In the genomic region with DNA sequence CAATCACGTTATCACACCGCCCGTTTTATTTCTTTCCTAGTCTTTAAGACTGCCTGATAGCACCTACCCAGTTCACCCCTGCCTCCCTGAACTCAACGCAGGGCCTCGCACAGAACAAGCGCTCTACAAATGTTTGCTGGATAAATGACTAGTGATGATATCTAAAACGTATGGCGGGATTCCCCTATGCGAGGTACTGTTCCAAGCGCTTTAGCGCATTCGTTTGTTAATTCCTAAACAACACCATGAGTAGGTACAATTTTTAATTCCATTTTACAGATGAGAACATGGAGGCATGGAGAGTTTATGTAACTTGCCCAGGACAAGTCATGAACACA, we compare ENCODE assay signal across 19 cellular contexts. TPM values are rescaled to one million over a fixed set of nuclear protein-coding genes. Genes with fewer than 3 reads are reported as not detected.
DNase-seq lines count a peak whose midpoint lies in the region; ATAC-seq, FAIRE-seq and TF ChIP-seq lines count a peak whose summit lies in the region.
"Had no signal": no experiment of that assay in that cellular context is flagged by ENCODE, and none has a peak within 500 bp of the region (broad histone marks: within the 10 kb centered on the region; RNA-seq: fewer than 3 reads in every experiment).

No MANE protein-coding gene starts in this region.

- CTCF ChIA-PET in activated naive CD4-positive, alpha-beta T cell treated with anti-CD3 and anti-CD28 coated beads for 36 hours (lab: Charles Lee): no interaction called here
- CTCF ChIA-PET in activated CD8-positive, alpha-beta T cell treated with anti-CD3 and anti-CD28 coated beads, Interleukin-2, amount 10 ng/mL, durations not matched to agents 7 days and 5 days (lab: Charles Lee): no interaction called here

- TF ChIP-seq CTCF in keratinocyte (optimal IDR thresholded peaks at IDR 0.05 in 1 of 3, IDR thresholded peaks at IDR 0.05 in 1 of 3, conservative IDR thresholded peaks at IDR 0.05 in 1 of 3; ENCODE audit: extremely low read depth in 1 of 3, insufficient read depth in 2 of 3, low read length in 3 of 3): no peak

- no peak for FAIRE-seq in keratinocyte (lab: Jason Lieb, UNC)
- FAIRE-seq: frontal cortex, HTR-8/SVneo had no signal

- no peak overlapping the region for H3K27ac ChIP-seq in keratinocyte (ENCODE audit: control insufficient read depth, insufficient read depth, low read length)
- H3K27ac ChIP-seq: ascending aorta had no signal

- H3K4me1 ChIP-seq in keratinocyte (ENCODE audit: control insufficient read depth, extremely low read depth, insufficient read depth, low read length): no peaks in the 10 kb centered on the region

- peak overlapping the region; percentile 0 for H3K4me2 ChIP-seq in keratinocyte (ENCODE audit: control insufficient read depth, extremely low read depth, insufficient read depth, low read depth, low read length)

- H3K4me3 ChIP-seq in keratinocyte (ENCODE audit: control insufficient read depth in 2 of 3, extremely low read depth in 1 of 3, insufficient read depth in 2 of 3, low read depth in 1 of 3, low read length in 3 of 3): no peak overlapping the region

- H2AFZ ChIP-seq in keratinocyte (ENCODE audit: control insufficient read depth, low read length): no peak overlapping the region

- DNase-seq in activated naive CD4-positive, alpha-beta T cell treated with anti-CD3 and anti-CD28 coated beads for 36 hours: no peak
- no peak for DNase-seq in activated naive CD4-positive, alpha-beta T cell treated with anti-CD3 and anti-CD28 coated beads, Interleukin-2, amount 50 U/mL, for 16 hours
- no peak for DNase-seq in activated CD8-positive, alpha-beta T cell treated with anti-CD3 and anti-CD28 coated beads, Interleukin-2, amount 10 ng/mL, durations not matched to agents 7 days and 5 days
- DNase-seq in keratinocyte (ENCODE audit: low read depth, low spot score) (no peak), NCI-H1930 (lab: John Stamatoyannopoulos, UW) (no peak), DMS114 treated with DMSO at 0.1 percent for 48 hours (lab: John Stamatoyannopoulos, UW; ENCODE audit: unreplicated experiment) (no peak)
- DNase-seq in stimulated activated naive CD8-positive, alpha-beta T cell treated with anti-CD3 and anti-CD28 coated beads, Interleukin-15, amount 100 ng/mL, for 72 hours: no peak
- DNase-seq: activated CD8-positive, alpha-beta memory T cell treated with anti-CD3 and anti-CD28 coated beads, Interleukin-2, amount 10 ng/mL, durations not matched to agents 7 days and 5 days; effector CD4-positive, alpha-beta T cell; NCI-H1092 treated with DMSO at 0.1 percent for 48 hours; NCI-H510A; posterior cingulate gyrus had no signal

- POLR2A ChIA-PET in activated CD8-positive, alpha-beta T cell treated with anti-CD3 and anti-CD28 coated beads, Interleukin-2, amount 10 ng/mL, durations not matched to agents 7 days and 5 days (lab: Charles Lee): no interaction called here

- peaks cover 66% of the 10 kb centered on the region for H3K27me3 Mint-ChIP-seq in activated naive CD4-positive, alpha-beta T cell treated with anti-CD3 and anti-CD28 coated beads for 36 hours (ENCODE audit: low read depth)
- H3K27me3 Mint-ChIP-seq in activated CD8-positive, alpha-beta T cell treated with anti-CD3 and anti-CD28 coated beads, Interleukin-2, amount 10 ng/mL, durations not matched to agents 7 days and 5 days (ENCODE audit: low read depth): peaks cover 68% of the 10 kb centered on the region
- peaks cover 88% of the 10 kb centered on the region for H3K27me3 Mint-ChIP-seq in stimulated activated naive CD8-positive, alpha-beta T cell treated with anti-CD3 and anti-CD28 coated beads, Interleukin-15, amount 100 ng/mL, for 72 hours

- peaks cover 4% of the 10 kb centered on the region for H4K20me1 ChIP-seq in keratinocyte (ENCODE audit: control insufficient read depth, extremely low read depth, insufficient read depth, low read length)

- H3K36me3 Mint-ChIP-seq in activated naive CD4-positive, alpha-beta T cell treated with anti-CD3 and anti-CD28 coated beads for 36 hours (ENCODE audit: low read depth): no peaks in the 10 kb centered on the region
- H3K36me3 Mint-ChIP-seq in activated CD8-positive, alpha-beta T cell treated with anti-CD3 and anti-CD28 coated beads, Interleukin-2, amount 10 ng/mL, durations not matched to agents 7 days and 5 days (ENCODE audit: low read depth): peaks cover 4% of the 10 kb centered on the region
- H3K36me3 Mint-ChIP-seq: activated CD8-positive, alpha-beta memory T cell treated with anti-CD3 and anti-CD28 coated beads, Interleukin-2, amount 10 ng/mL, durations not matched to agents 7 days and 5 days had no signal

- peaks cover 17% of the 10 kb centered on the region for H3K4me1 Mint-ChIP-seq in activated naive CD4-positive, alpha-beta T cell treated with anti-CD3 and anti-CD28 coated beads for 36 hours (ENCODE audit: low read depth)
- H3K4me1 Mint-ChIP-seq in activated CD8-positive, alpha-beta T cell treated with anti-CD3 and anti-CD28 coated beads, Interleukin-2, amount 10 ng/mL, durations not matched to agents 7 days and 5 days (ENCODE audit: low read depth): peaks cover 8% of the 10 kb centered on the region
- H3K4me1 Mint-ChIP-seq in stimulated activated naive CD8-positive, alpha-beta T cell treated with anti-CD3 and anti-CD28 coated beads, Interleukin-15, amount 100 ng/mL, for 72 hours: peaks cover 42% of the 10 kb centered on the region

- H3K27me3 ChIP-seq in keratinocyte (ENCODE audit: control insufficient read depth, extremely low read depth, insufficient read depth, low read length): peaks cover 71% of the 10 kb centered on the region

- no peaks in the 10 kb centered on the region for H3K9me3 Mint-ChIP-seq in activated naive CD4-positive, alpha-beta T cell treated with anti-CD3 and anti-CD28 coated beads for 36 hours
- no peaks in the 10 kb centered on the region for H3K9me3 Mint-ChIP-seq in activated CD8-positive, alpha-beta T cell treated with anti-CD3 and anti-CD28 coated beads, Interleukin-2, amount 10 ng/mL, durations not matched to agents 7 days and 5 days (ENCODE audit: insufficient read depth)
- peaks cover 0 to 3% of the 10 kb centered on the region in 2 donors for H3K9me3 Mint-ChIP-seq in stimulated activated naive CD8-positive, alpha-beta T cell treated with anti-CD3 and anti-CD28 coated beads, Interleukin-15, amount 100 ng/mL, for 72 hours

- no peak overlapping the region for H3K9ac ChIP-seq in keratinocyte (ENCODE audit: control insufficient read depth, extremely low read depth, insufficient read depth, low read length)

- dilution Hi-C loops in keratinocyte (cut with MboI; ENCODE audit: extremely low pct_ligation_motif_present, low sequenced_read_pairs): no loop called here

- intact Hi-C loops in activated naive CD4-positive, alpha-beta T cell treated with anti-CD3 and anti-CD28 coated beads for 36 hours (cut with micrococcal nuclease): no loop called here

- H3K27ac Mint-ChIP-seq in activated naive CD4-positive, alpha-beta T cell treated with anti-CD3 and anti-CD28 coated beads for 36 hours: no peak overlapping the region
- H3K27ac Mint-ChIP-seq in activated CD8-positive, alpha-beta T cell treated with anti-CD3 and anti-CD28 coated beads, Interleukin-2, amount 10 ng/mL, durations not matched to agents 7 days and 5 days: no peak overlapping the region
- H3K27ac Mint-ChIP-seq in stimulated activated naive CD8-positive, alpha-beta T cell treated with anti-CD3 and anti-CD28 coated beads, Interleukin-15, amount 100 ng/mL, for 72 hours: no peak overlapping the region
- H3K27ac Mint-ChIP-seq: activated CD8-positive, alpha-beta memory T cell treated with anti-CD3 and anti-CD28 coated beads, Interleukin-2, amount 10 ng/mL, durations not matched to agents 7 days and 5 days had no signal

- no peaks in the 10 kb centered on the region for H3K36me3 ChIP-seq in keratinocyte (ENCODE audit: control insufficient read depth in 2 of 2, extremely low read depth in 1 of 2, insufficient read depth in 2 of 2, low read length in 2 of 2)
- H3K36me3 ChIP-seq: ascending aorta had no signal

- H3K79me2 ChIP-seq in keratinocyte (ENCODE audit: control insufficient read depth, insufficient read depth, low read length): no peaks in the 10 kb centered on the region

- peak overlapping the region; percentile 49 for H3K4me3 Mint-ChIP-seq in activated naive CD4-positive, alpha-beta T cell treated with anti-CD3 and anti-CD28 coated beads for 36 hours
- peak overlapping the region; percentile 18 for H3K4me3 Mint-ChIP-seq in activated CD8-positive, alpha-beta T cell treated with anti-CD3 and anti-CD28 coated beads, Interleukin-2, amount 10 ng/mL, durations not matched to agents 7 days and 5 days
- peak overlapping the region; percentile 46 to 77 for H3K4me3 Mint-ChIP-seq in stimulated activated naive CD8-positive, alpha-beta T cell treated with anti-CD3 and anti-CD28 coated beads, Interleukin-15, amount 100 ng/mL, for 72 hours

- ATAC-seq in activated CD8-positive, alpha-beta T cell treated with anti-CD3 and anti-CD28 coated beads, Interleukin-2, amount 10 ng/mL, durations not matched to agents 7 days and 5 days: no peak
- peak; percentile 33 for ATAC-seq in stimulated activated naive CD8-positive, alpha-beta T cell treated with anti-CD3 and anti-CD28 coated beads, Interleukin-15, amount 100 ng/mL, for 72 hours
- ATAC-seq in GM19324 (IDR thresholded peaks at IDR 0.05; ENCODE audit: low FRiP score, unreplicated experiment): no peak
- ATAC-seq: activated CD8-positive, alpha-beta memory T cell treated with anti-CD3 and anti-CD28 coated beads, Interleukin-2, amount 10 ng/mL, durations not matched to agents 7 days and 5 days had no signal

- H3K9me1 ChIP-seq in keratinocyte (ENCODE audit: control insufficient read depth, extremely low read depth, insufficient read depth, low read length): no peaks in the 10 kb centered on the region

- H3K9me3 ChIP-seq in keratinocyte (ENCODE audit: control insufficient read depth, low read depth, low read length): no peaks in the 10 kb centered on the region
- H3K9me3 ChIP-seq: ascending aorta had no signal

RNA-seq across cellular contexts. Expression of a gene that starts 6.6 kb away (rescaled TPM):
- total RNA-seq in activated naive CD4-positive, alpha-beta T cell treated with anti-CD3 and anti-CD28 coated beads for 36 hours: not detected
- under 1 TPM in 1 of 2 experiments, not detected in 1; 0.13 TPM for total RNA-seq in activated CD8-positive, alpha-beta T cell treated with anti-CD3 and anti-CD28 coated beads, Interleukin-2, amount 10 ng/mL, durations not matched to agents 7 days and 5 days
- 0.02 to 0.04 TPM (median 0.03 TPM) in 3 replicates for polyA plus RNA-seq in keratinocyte
- not detected for polyA plus RNA-seq in keratinocyte (2011; ENCODE audit: low read depth)
- polyA plus RNA-seq in keratinocyte (2011; cell fraction: cytosol; rRNA removed): 0.03 TPM in 1 of 2 replicates, not detected in the other
- 0.09 and 0.12 TPM in 2 replicates for polyA plus RNA-seq in keratinocyte (2011; cell fraction: nucleus; rRNA removed)
- 0.13 TPM in 1 of 2 replicates, not detected in the other for polyA plus RNA-seq in keratinocyte (2012; ENCODE audit: low replicate concordance)
- polyA minus RNA-seq in keratinocyte: not detected in 3 replicates
- not detected for polyA minus RNA-seq in keratinocyte (2011; cell fraction: cytosol; rRNA and poly(A)+ RNA removed)
- polyA minus RNA-seq in keratinocyte (2011; cell fraction: nucleus; rRNA and poly(A)+ RNA removed): not detected in 2 replicates
- total RNA-seq: ascending aorta, frontal cortex, G401, liver, RPMI7951 had no signal
- polyA plus RNA-seq: liver had no signal
